In the genomic region with DNA sequence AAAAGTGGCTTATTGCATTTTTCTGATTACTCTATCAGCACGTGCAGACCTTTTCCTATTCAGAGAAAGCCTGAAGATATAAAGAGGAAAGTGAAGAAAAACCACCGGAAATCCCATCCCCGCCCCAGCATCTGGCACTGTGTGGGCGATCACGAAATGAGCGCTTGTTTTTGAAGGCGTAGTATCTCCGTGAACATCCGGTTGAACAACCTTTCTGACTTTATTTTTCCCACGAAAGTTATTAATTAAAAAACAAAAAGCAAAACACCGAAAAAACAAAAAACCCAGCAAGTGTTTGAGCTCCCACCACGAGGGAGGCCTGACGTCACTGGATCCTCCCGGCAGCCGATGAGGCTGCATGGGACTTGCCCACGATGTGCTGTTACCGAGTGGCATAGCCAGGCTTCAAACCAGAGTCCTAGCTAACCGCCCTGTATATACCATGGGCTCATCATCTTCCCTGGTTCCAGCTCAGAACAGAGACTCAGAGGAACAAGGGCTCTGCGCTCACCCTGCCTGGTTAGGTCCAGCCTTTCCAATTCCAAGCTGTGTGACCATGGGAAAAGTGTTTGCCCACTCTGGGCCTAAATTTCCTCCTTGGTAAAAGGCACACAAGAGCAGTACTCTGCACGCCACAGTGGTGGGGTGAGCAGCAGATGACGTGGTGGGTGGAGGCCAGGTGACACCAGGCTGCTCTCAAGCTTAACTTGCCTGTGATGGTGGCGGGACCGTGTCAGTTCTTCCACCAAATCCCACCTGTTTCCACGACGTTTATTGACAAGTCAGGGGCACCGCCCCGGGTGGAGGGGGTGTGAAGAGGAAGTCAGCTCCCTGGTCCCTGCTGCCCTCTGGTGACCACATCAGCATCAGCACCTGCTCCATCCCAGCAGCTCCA, we compare ENCODE assay signal across 8 cellular contexts. TPM values are rescaled to one million over a fixed set of nuclear protein-coding genes. Genes with fewer than 3 reads are reported as not detected.
DNase-seq lines count a peak whose midpoint lies in the region; ATAC-seq and TF ChIP-seq lines count a peak whose summit lies in the region.

No MANE protein-coding gene starts in this region.

- H3K36me3 ChIP-seq in Peyer's patch = peaks cover 0 to 13% (median 0%) of the 10 kb centered on the region in 3 donors

- peak overlapping the region; percentile 56 for H3K4me3 Mint-ChIP-seq in activated T-helper 1 cell treated with anti-CD3 and anti-CD28 coated beads, Interleukin-12 subunit alpha, Interleukin-12 subunit beta, Interleukin-2, Interleukin-4 antibody, amounts not matched to agents 30 ng/mL and 10 ng/mL and 1 ng/mL, durations not matched to agents 14 hours and 24 hours and 36 hours
- H3K4me3 Mint-ChIP-seq in neural crest cell = no peak overlapping the region
- H3K4me3 Mint-ChIP-seq in stimulated activated naive CD8-positive, alpha-beta T cell treated with anti-CD3 and anti-CD28 coated beads, Interleukin-15, amount 100 ng/mL, for 72 hours = peak overlapping the region; percentile 73 to 74

- peak; percentile 89 for DNase-seq in CMK (ENCODE audit: low read depth)
- peak; percentile 86 to 93 (median 89) for DNase-seq in Peyer's patch
- peak; percentile 76 for DNase-seq in activated T-helper 1 cell treated with anti-CD3 and anti-CD28 coated beads, Interleukin-12 subunit alpha, Interleukin-12 subunit beta, Interleukin-2, Interleukin-4 antibody, amounts not matched to agents 30 ng/mL and 10 ng/mL and 1 ng/mL, durations not matched to agents 14 hours and 24 hours and 36 hours (ENCODE audit: low spot score)
- DNase-seq in fibroblast of peridontal ligament (ENCODE audit: extremely low read depth) = peak; percentile 74
- DNase-seq in neural crest cell (ENCODE audit: low read depth, low spot score) = peak; percentile 52
- DNase-seq in stimulated activated naive CD8-positive, alpha-beta T cell treated with anti-CD3 and anti-CD28 coated beads, Interleukin-15, amount 100 ng/mL, for 72 hours = peak; percentile 92 to 95

- H3K27ac ChIP-seq in Peyer's patch = peak overlapping the region; percentile 71 to 80 (median 76)

- H3K9me3 Mint-ChIP-seq in activated T-helper 1 cell treated with anti-CD3 and anti-CD28 coated beads, Interleukin-12 subunit alpha, Interleukin-12 subunit beta, Interleukin-2, Interleukin-4 antibody, amounts not matched to agents 30 ng/mL and 10 ng/mL and 1 ng/mL, durations not matched to agents 14 hours and 24 hours and 36 hours = peaks cover 14% of the 10 kb centered on the region
- H3K9me3 Mint-ChIP-seq in neural crest cell = no peaks in the 10 kb centered on the region
- H3K9me3 Mint-ChIP-seq in stimulated activated naive CD8-positive, alpha-beta T cell treated with anti-CD3 and anti-CD28 coated beads, Interleukin-15, amount 100 ng/mL, for 72 hours = peaks cover 13 to 18% of the 10 kb centered on the region in 2 donors

- intact Hi-C loops in activated T-helper 1 cell treated with anti-CD3 and anti-CD28 coated beads, Interleukin-12 subunit alpha, Interleukin-12 subunit beta, Interleukin-2, Interleukin-4 antibody, amounts not matched to agents 30 ng/mL and 10 ng/mL and 1 ng/mL, durations not matched to agents 14 hours and 24 hours and 36 hours (cut with micrococcal nuclease) = loop anchor here (1.0 to 5.0 kb wide), 16 partner anchors 20 to 769 kb away; a partner anchor contains a TSS

- H3K36me3 Mint-ChIP-seq in activated T-helper 1 cell treated with anti-CD3 and anti-CD28 coated beads, Interleukin-12 subunit alpha, Interleukin-12 subunit beta, Interleukin-2, Interleukin-4 antibody, amounts not matched to agents 30 ng/mL and 10 ng/mL and 1 ng/mL, durations not matched to agents 14 hours and 24 hours and 36 hours (ENCODE audit: low read depth) = peaks cover 41% of the 10 kb centered on the region
- no peaks in the 10 kb centered on the region for H3K36me3 Mint-ChIP-seq in neural crest cell (ENCODE audit: low read depth)

- H3K27me3 Mint-ChIP-seq in activated T-helper 1 cell treated with anti-CD3 and anti-CD28 coated beads, Interleukin-12 subunit alpha, Interleukin-12 subunit beta, Interleukin-2, Interleukin-4 antibody, amounts not matched to agents 30 ng/mL and 10 ng/mL and 1 ng/mL, durations not matched to agents 14 hours and 24 hours and 36 hours (ENCODE audit: insufficient read depth) = no peaks in the 10 kb centered on the region
- H3K27me3 Mint-ChIP-seq in neural crest cell (ENCODE audit: low read depth) = no peaks in the 10 kb centered on the region
- H3K27me3 Mint-ChIP-seq in stimulated activated naive CD8-positive, alpha-beta T cell treated with anti-CD3 and anti-CD28 coated beads, Interleukin-15, amount 100 ng/mL, for 72 hours = no peaks in the 10 kb centered on the region

- H3K27ac Mint-ChIP-seq in activated T-helper 1 cell treated with anti-CD3 and anti-CD28 coated beads, Interleukin-12 subunit alpha, Interleukin-12 subunit beta, Interleukin-2, Interleukin-4 antibody, amounts not matched to agents 30 ng/mL and 10 ng/mL and 1 ng/mL, durations not matched to agents 14 hours and 24 hours and 36 hours = peak overlapping the region; percentile 96
- H3K27ac Mint-ChIP-seq in neural crest cell (ENCODE audit: unreplicated experiment) = no peak overlapping the region
- peak overlapping the region; percentile 96 to 99 for H3K27ac Mint-ChIP-seq in stimulated activated naive CD8-positive, alpha-beta T cell treated with anti-CD3 and anti-CD28 coated beads, Interleukin-15, amount 100 ng/mL, for 72 hours

- H3K4me1 Mint-ChIP-seq in activated T-helper 1 cell treated with anti-CD3 and anti-CD28 coated beads, Interleukin-12 subunit alpha, Interleukin-12 subunit beta, Interleukin-2, Interleukin-4 antibody, amounts not matched to agents 30 ng/mL and 10 ng/mL and 1 ng/mL, durations not matched to agents 14 hours and 24 hours and 36 hours (ENCODE audit: low read depth) = peaks cover 67% of the 10 kb centered on the region
- H3K4me1 Mint-ChIP-seq in neural crest cell = no peaks in the 10 kb centered on the region
- peaks cover 77% of the 10 kb centered on the region for H3K4me1 Mint-ChIP-seq in stimulated activated naive CD8-positive, alpha-beta T cell treated with anti-CD3 and anti-CD28 coated beads, Interleukin-15, amount 100 ng/mL, for 72 hours

- TF ChIP-seq CTCF in Peyer's patch (IDR thresholded peaks at IDR 0.05) (peak; percentile 51 to 90 (median 82)), neural crest cell (conservative IDR thresholded peaks at IDR 0.05) (peak; percentile 79)

- no peak for TF ChIP-seq POLR2A in Peyer's patch (IDR thresholded peaks at IDR 0.05)

- no peaks in the 10 kb centered on the region for H3K9me3 ChIP-seq in Peyer's patch

- no peaks in the 10 kb centered on the region for H3K27me3 ChIP-seq in Peyer's patch

- H3K4me3 ChIP-seq in Peyer's patch = peak overlapping the region; percentile 13 to 43 (median 22)

- peak; percentile 71 for ATAC-seq in GM19438 (IDR thresholded peaks at IDR 0.05; ENCODE audit: low read depth, unreplicated experiment)
- peak; percentile 61 for ATAC-seq in HG03521 (IDR thresholded peaks at IDR 0.05; ENCODE audit: unreplicated experiment)
- peak; percentile 86 for ATAC-seq in stimulated activated naive CD8-positive, alpha-beta T cell treated with anti-CD3 and anti-CD28 coated beads, Interleukin-15, amount 100 ng/mL, for 72 hours

- peaks cover 4 to 37% (median 8%) of the 10 kb centered on the region in 4 donors for H3K4me1 ChIP-seq in Peyer's patch

RNA-seq across cellular contexts. Expression of a gene that starts 34.3 kb away (rescaled TPM):
- total RNA-seq in Peyer's patch (1 to 10 TPM in 2 of 4 donors, under 1 TPM in 1, not detected in 1; 0.18 to 4.1 (median 1.3) TPM), neural crest cell (0.55 and 0.79 TPM in 2 replicates)
- 101 and 104 TPM in 2 replicates for total RNA-seq in activated T-helper 1 cell treated with anti-CD3 and anti-CD28 coated beads, Interleukin-12 subunit alpha, Interleukin-12 subunit beta, Interleukin-2, Interleukin-4 antibody, amounts not matched to agents 30 ng/mL and 10 ng/mL and 1 ng/mL, durations not matched to agents 14 hours and 24 hours and 36 hours

RNA-seq across cellular contexts. Expression of a gene that starts 53.9 kb away (rescaled TPM):
- total RNA-seq in Peyer's patch = 100 to 1,000 TPM in 1 of 4 donors, 10 to 100 TPM in 3; 32.2 to 104 (median 71.9) TPM
- 288 and 320 TPM in 2 replicates for total RNA-seq in activated T-helper 1 cell treated with anti-CD3 and anti-CD28 coated beads, Interleukin-12 subunit alpha, Interleukin-12 subunit beta, Interleukin-2, Interleukin-4 antibody, amounts not matched to agents 30 ng/mL and 10 ng/mL and 1 ng/mL, durations not matched to agents 14 hours and 24 hours and 36 hours
- 11.2 and 12.8 TPM in 2 replicates for total RNA-seq in neural crest cell

Comparison
In these comparisons a context has a peak if more than half of its experiments do, and no peak if none do; other contexts are left out.
1. Peak in every context shown above with its lines: DNase-seq, ATAC-seq, H3K4me3 ChIP-seq and H3K27ac ChIP-seq.
2. RNA of a gene that starts 34.3 kb away (total RNA-seq): 101 to 104 TPM in activated T-helper 1 cell treated with anti-CD3 and anti-CD28 coated beads, Interleukin-12 subunit alpha, Interleukin-12 subunit beta, Interleukin-2, Interleukin-4 antibody, amounts not matched to agents 30 ng/mL and 10 ng/mL and 1 ng/mL, durations not matched to agents 14 hours and 24 hours and 36 hours; 0.18 to 4.1 TPM in Peyer's patch and 0.55 to 0.79 TPM in neural crest cell; every median in the first group is over 10 times any median in the second.